21 cellular contexts compared by ENCODE assay signal in genomic region chr21:35559881-35560280, GRCh38.
DNase-seq lines count a peak whose midpoint lies in the region; ATAC-seq and TF ChIP-seq lines count a peak whose summit lies in the region.
"Had no signal": no experiment of that assay in that cellular context is flagged by ENCODE, and none has a peak within 500 bp of the region (broad histone marks: within the 10 kb centered on the region; RNA-seq: fewer than 3 reads in every experiment).

No MANE protein-coding gene starts in this region.

- H3K27ac ChIP-seq in mammary epithelial cell (ENCODE audit: insufficient read depth, low read depth, low read length) = no peak overlapping the region
- H3K27ac ChIP-seq in SK-N-SH (ENCODE audit: low read depth in 2 of 2, low read length in 1 of 2) = peak overlapping the region; percentile 58 to 98
- no peak overlapping the region for H3K27ac ChIP-seq in right cardiac atrium (ENCODE audit: low read length)
- H3K27ac ChIP-seq: A549, body of pancreas, vagina had no signal

- 76% methylated on average over 3 of the region's 3 CpGs for WGBS in mammary epithelial cell (ENCODE audit: low coverage, missing lambda C conversion rate)
- WGBS in SK-N-SH (ENCODE audit: low lambda C conversion rate) = 3% methylated on average over 3 of the region's 3 CpGs
- 75% methylated on average over 3 of the region's 3 CpGs for WGBS in right cardiac atrium

- TF ChIP-seq RAD21 in SK-N-SH (IDR thresholded peaks at IDR 0.05; ENCODE audit: low read length) = no peak

- H3K79me2 ChIP-seq in mammary epithelial cell (ENCODE audit: insufficient read depth, low read length) (no peaks in the 10 kb centered on the region), SK-N-SH (ENCODE audit: insufficient read depth) (no peaks in the 10 kb centered on the region)

- POLR2A ChIA-PET in MCF 10A (lab: Yijun Ruan, JAX) (no interaction called here), SK-N-SH (lab: Yijun Ruan, JAX) (no interaction called here)

- no peaks in the 10 kb centered on the region for H3K27me3 ChIP-seq in mammary epithelial cell (ENCODE audit: insufficient read depth, low read length)
- H3K27me3 ChIP-seq in SK-N-SH (ENCODE audit: insufficient read depth) = no peaks in the 10 kb centered on the region
- no peaks in the 10 kb centered on the region for H3K27me3 ChIP-seq in right cardiac atrium (ENCODE audit: control insufficient read depth, insufficient read depth)
- H3K27me3 ChIP-seq: body of pancreas, vagina had no signal

- intact Hi-C loops in MCF 10A (cut with micrococcal nuclease) (no loop called here), mammary epithelial cell (cut with micrococcal nuclease) (no loop called here), right cardiac atrium (cut with DNase I) (no loop called here)

- H3K36me3 ChIP-seq in mammary epithelial cell (ENCODE audit: insufficient read depth, low read length) = no peaks in the 10 kb centered on the region
- no peaks in the 10 kb centered on the region for H3K36me3 ChIP-seq in SK-N-SH (replicated peaks in 1 of 2; ENCODE audit: control insufficient read depth in 1 of 2, insufficient read depth in 2 of 2, low read length in 1 of 2)
- H3K36me3 ChIP-seq: vagina had no signal

- no peak for ATAC-seq in right cardiac atrium
- ATAC-seq: A549; activated CD8-positive, alpha-beta T cell treated with anti-CD3 and anti-CD28 coated beads, Interleukin-2, amount 10 ng/mL, durations not matched to agents 7 days and 5 days; activated naive CD4-positive, alpha-beta T cell treated with anti-CD3 and anti-CD28 coated beads, Interleukin-2, amount 50 U/mL, for 72 hours; body of pancreas; left cardiac atrium had no signal

- no peak for TF ChIP-seq CTCF in MCF 10A (IDR thresholded peaks at IDR 0.05; ENCODE audit: unreplicated experiment)
- no peak for TF ChIP-seq CTCF in mammary epithelial cell (conservative IDR thresholded peaks at IDR 0.05 in 1 of 2, IDR thresholded peaks at IDR 0.05 in 1 of 2; ENCODE audit: extremely low read depth in 1 of 2, insufficient read depth in 1 of 2, low read depth in 1 of 2, low read length in 2 of 2)
- TF ChIP-seq CTCF in SK-N-SH (IDR thresholded peaks at IDR 0.05) = no peak

- H4K20me1 ChIP-seq in mammary epithelial cell (ENCODE audit: insufficient read depth, low read length) = no peaks in the 10 kb centered on the region
- H4K20me1 ChIP-seq in SK-N-SH (ENCODE audit: insufficient read depth) = no peaks in the 10 kb centered on the region

- H2AFZ ChIP-seq in mammary epithelial cell (ENCODE audit: low read depth, low read length) (no peak overlapping the region), SK-N-SH (ENCODE audit: low read depth) (peak overlapping the region; percentile 66)

- no peaks in the 10 kb centered on the region for H3K9me2 ChIP-seq in SK-N-SH

- H3K4me1 ChIP-seq in mammary epithelial cell (ENCODE audit: insufficient read depth, low read length) (no peaks in the 10 kb centered on the region), SK-N-SH (ENCODE audit: control insufficient read depth in 1 of 2, insufficient read depth in 2 of 2, low read depth in 1 of 2, low read length in 1 of 2) (peaks cover 0 to 26% of the 10 kb centered on the region in 2 experiments; a peak in 3 of 4 replicates), right cardiac atrium (ENCODE audit: control insufficient read depth, insufficient read depth, low read length) (no peaks in the 10 kb centered on the region)
- H3K4me1 ChIP-seq: A549, body of pancreas had no signal

- no peak for TF ChIP-seq EP300 in SK-N-SH (IDR thresholded peaks at IDR 0.05; ENCODE audit: borderline replicate concordance in 1 of 2, low read depth in 1 of 2, low read length in 1 of 2)

- H3K9ac ChIP-seq in mammary epithelial cell (ENCODE audit: insufficient read depth, low read length) (no peak overlapping the region), SK-N-SH (peak overlapping the region; percentile 66; the same call in 1 of the 2 replicates)

- DNase-seq in MCF 10A (ENCODE audit: unreplicated experiment) = peak; percentile 5
- DNase-seq in mammary epithelial cell = no peak
- no peak for DNase-seq in SK-N-SH
- DNase-seq in fibroblast of peridontal ligament (ENCODE audit: extremely low read depth) = peak; percentile 64
- peak; percentile 59 for DNase-seq in stromal cell of bone marrow (ENCODE audit: low read depth)
- no peak for DNase-seq in DMS153 treated with DMSO at 0.1 percent for 48 hours (lab: John Stamatoyannopoulos, UW; ENCODE audit: unreplicated experiment)
- no peak for DNase-seq in NCI-H446 (lab: John Stamatoyannopoulos, UW)
- no peak for DNase-seq in right cardiac atrium
- DNase-seq: activated CD8-positive, alpha-beta T cell treated with anti-CD3 and anti-CD28 coated beads, Interleukin-2, amount 10 ng/mL, durations not matched to agents 7 days and 5 days; body of pancreas; cortex of kidney; KG1; left cardiac atrium; NCI-H1105 treated with DMSO at 0.1 percent for 48 hours; NCI-H526; SHP77 treated with DMSO at 0.1 percent for 48 hours had no signal

- no peak overlapping the region for H3K4me3 Mint-ChIP-seq in MCF 10A (ENCODE audit: unreplicated experiment)
- H3K4me3 Mint-ChIP-seq: activated CD8-positive, alpha-beta T cell treated with anti-CD3 and anti-CD28 coated beads, Interleukin-2, amount 10 ng/mL, durations not matched to agents 7 days and 5 days; nephron; T-helper 2 cell treated with Interferon-gamma antibody and Interleukin-4, amounts not matched to agents 5 μg/mL and 100 μg/mL, for 36 hours had no signal

- BruUV-seq in MCF 10A (replicated peaks; lab: Mats Ljungman, UMichigan) (no TSS peak), mammary epithelial cell (replicated peaks; lab: Mats Ljungman, UMichigan) (no TSS peak)

- H3F3A ChIP-seq in SK-N-SH (replicated peaks; ENCODE audit: insufficient read depth) = peaks cover 46% of the 10 kb centered on the region

- no peak overlapping the region for H3K27ac Mint-ChIP-seq in MCF 10A (ENCODE audit: low read depth, unreplicated experiment)
- H3K27ac Mint-ChIP-seq: activated CD8-positive, alpha-beta T cell treated with anti-CD3 and anti-CD28 coated beads, Interleukin-2, amount 10 ng/mL, durations not matched to agents 7 days and 5 days; activated naive CD4-positive, alpha-beta T cell treated with anti-CD3 and anti-CD28 coated beads, Interleukin-2, amount 50 U/mL, for 72 hours; nephron; T-helper 2 cell treated with Interferon-gamma antibody and Interleukin-4, amounts not matched to agents 5 μg/mL and 100 μg/mL, for 36 hours had no signal

- H3K36me3 Mint-ChIP-seq in MCF 10A (ENCODE audit: insufficient read depth, unreplicated experiment) = no peaks in the 10 kb centered on the region
- H3K36me3 Mint-ChIP-seq: activated naive CD4-positive, alpha-beta T cell treated with anti-CD3 and anti-CD28 coated beads, Interleukin-2, amount 50 U/mL, for 72 hours had no signal

- in situ Hi-C loops in mammary epithelial cell (cut with MboI; ENCODE audit: low sequenced_read_pairs in 2 of 2) = no loop called here

- H3K4me2 ChIP-seq in mammary epithelial cell (ENCODE audit: insufficient read depth, low read depth, low read length) (no peak overlapping the region), SK-N-SH (peak overlapping the region; percentile 18)
- H3K4me2 ChIP-seq: A549 had no signal

- H3K9me3 Mint-ChIP-seq in MCF 10A (ENCODE audit: unreplicated experiment) = no peaks in the 10 kb centered on the region
- H3K9me3 Mint-ChIP-seq: activated naive CD4-positive, alpha-beta T cell treated with anti-CD3 and anti-CD28 coated beads, Interleukin-2, amount 50 U/mL, for 72 hours; nephron; T-helper 2 cell treated with Interferon-gamma antibody and Interleukin-4, amounts not matched to agents 5 μg/mL and 100 μg/mL, for 36 hours had no signal

- H3K9me3 ChIP-seq in mammary epithelial cell (replicated peaks; ENCODE audit: insufficient read depth, low read length) (no peaks in the 10 kb centered on the region), SK-N-SH (no peaks in the 10 kb centered on the region), right cardiac atrium (ENCODE audit: control insufficient read depth, low read length) (no peaks in the 10 kb centered on the region)
- H3K9me3 ChIP-seq: A549, body of pancreas, vagina had no signal

- CTCF ChIA-PET in MCF 10A (lab: Yijun Ruan, JAX) = no interaction called here
- CTCF ChIA-PET in mammary epithelial cell (lab: Charles Lee; ENCODE audit: low non-redundant PET) = no interaction called here
- CTCF ChIA-PET in SK-N-SH (lab: Yijun Ruan, JAX) = interaction anchor here (1.2 kb wide), 1 partner anchor 11 kb away, joined by 3 read pairs; no protein-coding TSS in a partner anchor

- H3K4me3 ChIP-seq in mammary epithelial cell (replicated peaks in 1 of 3; ENCODE audit: insufficient read depth in 1 of 3, low read depth in 2 of 3, low read length in 3 of 3) (no peak overlapping the region), SK-N-SH (ENCODE audit: low read depth in 2 of 2, low read length in 1 of 2) (no peak overlapping the region), right cardiac atrium (ENCODE audit: low read length) (no peak overlapping the region)
- H3K4me3 ChIP-seq: A549, body of pancreas, vagina had no signal

- dilution Hi-C loops in mammary epithelial cell (cut with HindIII; ENCODE audit: low sequenced_read_pairs) = no loop called here

- peaks cover 17% of the 10 kb centered on the region for H3K27me3 Mint-ChIP-seq in MCF 10A (ENCODE audit: insufficient read depth, unreplicated experiment)

- peaks cover 5% of the 10 kb centered on the region for H3K4me1 Mint-ChIP-seq in MCF 10A (ENCODE audit: insufficient read depth, unreplicated experiment)

TF ChIP-seq in SK-N-SH, 30 proteins besides CTCF, POLR2A, EP300 and RAD21:
- no peak for TF ChIP-seq CHD2 (IDR thresholded peaks at IDR 0.05; ENCODE audit: low read length, partially characterized antibody)
- no peak for TF ChIP-seq TCF12 (IDR thresholded peaks at IDR 0.05)
- TF ChIP-seq FOSL2 (IDR thresholded peaks at IDR 0.05; ENCODE audit: borderline replicate concordance, low read depth) = peak; percentile 28; the same call in 1 of the 2 replicates
- no peak for TF ChIP-seq RFX5 (IDR thresholded peaks at IDR 0.05; ENCODE audit: low read length)

Comparison
In these comparisons a context has a peak if more than half of its experiments do, and no peak if none do; other contexts are left out.
1. DNase-seq: peak in MCF 10A (single experiment), fibroblast of peridontal ligament (single experiment) and stromal cell of bone marrow (single experiment); none in mammary epithelial cell (single experiment), SK-N-SH (single experiment), DMS153 treated with DMSO at 0.1 percent for 48 hours (single experiment), NCI-H446 (0 of 2) and right cardiac atrium (0 of 3).
2. H3K27ac ChIP-seq: peak in SK-N-SH (2 of 2); none in mammary epithelial cell (single experiment) and right cardiac atrium (single experiment).